1 cellular context compared by ENCODE assay signal in genomic region chr20:43460172-43460829, GRCh38.
TF ChIP-seq lines count a peak whose summit lies in the region.

No MANE protein-coding gene starts in this region.

TF ChIP-seq in K562, 482 proteins besides CTCF, POLR2A, EP300 and RAD21:
- TF ChIP-seq, protein P1, sequence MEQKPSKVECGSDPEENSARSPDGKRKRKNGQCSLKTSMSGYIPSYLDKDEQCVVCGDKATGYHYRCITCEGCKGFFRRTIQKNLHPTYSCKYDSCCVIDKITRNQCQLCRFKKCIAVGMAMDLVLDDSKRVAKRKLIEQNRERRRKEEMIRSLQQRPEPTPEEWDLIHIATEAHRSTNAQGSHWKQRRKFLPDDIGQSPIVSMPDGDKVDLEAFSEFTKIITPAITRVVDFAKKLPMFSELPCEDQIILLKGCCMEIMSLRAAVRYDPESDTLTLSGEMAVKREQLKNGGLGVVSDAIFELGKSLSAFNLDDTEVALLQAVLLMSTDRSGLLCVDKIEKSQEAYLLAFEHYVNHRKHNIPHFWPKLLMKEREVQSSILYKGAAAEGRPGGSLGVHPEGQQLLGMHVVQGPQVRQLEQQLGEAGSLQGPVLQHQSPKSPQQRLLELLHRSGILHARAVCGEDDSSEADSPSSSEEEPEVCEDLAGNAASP (IDR thresholded peaks at IDR 0.05): no peak
- TF ChIP-seq STAT5A (IDR thresholded peaks at IDR 0.05; ENCODE audit: borderline replicate concordance, low read length) (no peak), SUPT5H (IDR thresholded peaks at IDR 0.05) (peak; percentile 34; the same call in 1 of the 2 replicates)
TF ChIP-seq in K562: peak in this region for 1.
